2 cellular contexts compared by ENCODE assay signal in genomic region chr1:171753685-171754380, GRCh38.
TF ChIP-seq lines count a peak whose summit lies in the region.

No MANE protein-coding gene starts in this region.

TF ChIP-seq in SK-N-SH treated with all-trans-retinoic acid at 6 μM for 48 hours, 23 proteins besides CTCF, POLR2A, EP300 and RAD21:
- TF ChIP-seq SNAI2 (CRISPR knock-in tag; IDR thresholded peaks at IDR 0.05) (no peak), ZC3H10 (CRISPR knock-in tag; IDR thresholded peaks at IDR 0.05) (no peak)
TF ChIP-seq in SK-N-SH treated with all-trans-retinoic acid at 6 μM for 48 hours: peak in this region for 0.

TF ChIP-seq in H1, 55 proteins besides CTCF, POLR2A, EP300 and RAD21:
- TF ChIP-seq KDM5A (IDR thresholded peaks at IDR 0.05; ENCODE audit: low read length) (no peak), EGR1 (IDR thresholded peaks at IDR 0.05; ENCODE audit: borderline replicate concordance, low read depth, low read length) (no peak), SRF (IDR thresholded peaks at IDR 0.05; ENCODE audit: low read depth, low read length) (no peak), KDM4A (IDR thresholded peaks at IDR 0.05; ENCODE audit: low read depth, low read length, severe bottlenecking) (peak; percentile 5), BCL11A (IDR thresholded peaks at IDR 0.05; ENCODE audit: low read depth in 2 of 2, low read length in 2 of 2) (no peak), TEAD4 (IDR thresholded peaks at IDR 0.05; ENCODE audit: low read depth, low read length) (0 out of 2 replicates have a peak, but pooled peaks have one; percentile 11), CTBP2 (IDR thresholded peaks at IDR 0.05; ENCODE audit: borderline replicate concordance, insufficient read depth, insufficient read length, low read length) (no peak), KDM1A (IDR thresholded peaks at IDR 0.05; ENCODE audit: borderline replicate concordance, low read length) (no peak)
